ENCODE assay signal across 31 cellular contexts in the genomic region with DNA sequence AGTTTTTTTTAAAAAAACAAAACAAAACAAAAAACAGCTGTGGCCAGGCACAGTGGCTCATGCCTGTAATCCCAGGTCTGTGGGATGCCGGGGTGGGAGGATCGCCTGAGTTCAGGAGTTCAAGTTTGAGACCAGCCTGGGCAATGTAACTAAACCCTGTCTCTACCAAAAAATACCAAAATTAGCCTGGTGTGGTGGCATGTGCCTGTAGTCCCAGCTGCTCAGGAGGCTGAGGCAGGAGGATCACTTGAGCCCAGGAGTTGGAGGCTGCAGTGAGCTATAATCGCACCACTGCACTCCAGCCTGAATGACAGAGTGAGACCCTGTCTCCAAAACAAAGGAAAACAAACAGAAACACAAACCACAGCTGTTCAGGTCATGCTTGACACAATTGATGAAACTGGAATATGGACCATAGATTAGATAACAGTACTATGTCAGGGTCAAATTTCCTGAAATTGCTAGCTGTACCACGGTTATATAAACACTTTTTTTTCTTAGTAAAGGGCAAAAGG. TPM values are rescaled to one million over a fixed set of nuclear protein-coding genes. Genes with fewer than 3 reads are reported as not detected.
DNase-seq lines count a peak whose midpoint lies in the region; ATAC-seq, FAIRE-seq and TF ChIP-seq lines count a peak whose summit lies in the region.
"Had no signal": no experiment of that assay in that cellular context is flagged by ENCODE, and none has a peak within 500 bp of the region (broad histone marks: within the 10 kb centered on the region; RNA-seq: fewer than 3 reads in every experiment).

No MANE protein-coding gene starts in this region.

- no peaks in the 10 kb centered on the region for H3K27me3 Mint-ChIP-seq in chondrocyte (ENCODE audit: low read depth)

- H3K9me3 Mint-ChIP-seq in chondrocyte (ENCODE audit: low read depth): peaks cover 5% of the 10 kb centered on the region
- H3K9me3 Mint-ChIP-seq: activated T-cell treated with anti-CD3 and anti-CD28 coated beads, Interleukin-2, amount 50 U/mL, for 24 hours; effector memory CD8-positive, alpha-beta T cell; immature natural killer cell had no signal

- TF ChIP-seq CTCF in chondrocyte (IDR thresholded peaks at IDR 0.05) (no peak), tibial artery (IDR thresholded peaks at IDR 0.05) (no peak)

- intact Hi-C loops in tibial artery (cut with DNase I; ENCODE audit: low total_unique reads): no loop called here

- no peaks in the 10 kb centered on the region for H3K36me3 ChIP-seq in tibial artery
- H3K36me3 ChIP-seq: adrenal gland, esophagus muscularis mucosa, gastroesophageal sphincter, stomach, thyroid gland had no signal

- FAIRE-seq in RCC 7860 (lab: Jason Lieb, UNC): no peak
- FAIRE-seq: colon, GM19239 had no signal

- peaks cover 2 to 47% (median 27%) of the 10 kb centered on the region in 4 donors for H3K4me1 ChIP-seq in tibial artery

- H3K27ac Mint-ChIP-seq in chondrocyte (ENCODE audit: unreplicated experiment): peak overlapping the region; percentile 5
- H3K27ac Mint-ChIP-seq: activated T-cell treated with anti-CD3 and anti-CD28 coated beads, Interleukin-2, amount 50 U/mL, for 24 hours; B cell; effector memory CD8-positive, alpha-beta T cell; immature natural killer cell; naive B cell had no signal

- no peaks in the 10 kb centered on the region for H3K27me3 ChIP-seq in tibial artery
- H3K27me3 ChIP-seq: adrenal gland, thyroid gland had no signal

- no peak overlapping the region for H3K4me3 ChIP-seq in tibial artery
- H3K4me3 ChIP-seq: adrenal gland, esophagus muscularis mucosa, gastroesophageal sphincter, smooth muscle cell, stomach, thyroid gland had no signal

- H3K36me3 Mint-ChIP-seq in chondrocyte (ENCODE audit: low read depth): peaks cover 2% of the 10 kb centered on the region
- H3K36me3 Mint-ChIP-seq: CD8-positive, alpha-beta memory T cell; IgD-negative memory B cell; immature natural killer cell had no signal

- no peak overlapping the region for H3K4me3 Mint-ChIP-seq in chondrocyte (ENCODE audit: unreplicated experiment)
- H3K4me3 Mint-ChIP-seq: activated T-cell treated with anti-CD3 and anti-CD28 coated beads, Interleukin-2, amount 50 U/mL, for 24 hours; B cell; CD8-positive, alpha-beta memory T cell; effector memory CD8-positive, alpha-beta T cell; IgD-negative memory B cell; immature natural killer cell had no signal

- no peak overlapping the region for H3K27ac ChIP-seq in tibial artery
- H3K27ac ChIP-seq: esophagus muscularis mucosa, thyroid gland had no signal

- ATAC-seq in left lobe of liver: peak; percentile 14
- ATAC-seq in HG02981 (IDR thresholded peaks at IDR 0.05; ENCODE audit: unreplicated experiment): no peak
- ATAC-seq: effector memory CD8-positive, alpha-beta T cell; gastroesophageal sphincter had no signal

- peaks cover 46% of the 10 kb centered on the region for H3K4me1 Mint-ChIP-seq in chondrocyte (ENCODE audit: low read depth)

- DNase-seq in NCI-H748 (lab: John Stamatoyannopoulos, UW; ENCODE audit: unreplicated experiment) (peak; percentile 4), NCI-H748 treated with DMSO at 0.1 percent for 48 hours (lab: John Stamatoyannopoulos, UW) (no peak), chondrocyte (ENCODE audit: low spot score) (no peak), left lobe of liver (ENCODE audit: low spot score) (no peak), tibial artery (no peak), activated gamma-delta T cell (lab: John Stamatoyannopoulos, UW) (no peak), RCC 7860 (ENCODE audit: low spot score) (no peak)
- DNase-seq: activated CD4-positive, alpha-beta T cell treated with anti-CD3 and anti-CD28 coated beads for 4 hours; activated T-cell treated with anti-CD3 and anti-CD28 coated beads, Interleukin-2, amount 50 U/mL, for 24 hours; adrenal gland; CD8-positive, alpha-beta memory T cell; effector memory CD8-positive, alpha-beta T cell; H7; hypothalamus; immature natural killer cell; naive B cell; NCI-H1417 treated with DMSO at 0.1 percent for 48 hours; NCI-H446; occipital lobe; stimulated activated CD4-positive, alpha-beta T cell treated with anti-CD3 and anti-CD28 coated beads, Interleukin-1b, Interleukin-23, amount 100 ng/mL, for 48 hours; stimulated activated CD8-positive, alpha-beta memory T cell treated with anti-CD3 and anti-CD28 coated beads, Interleukin-4, amount 100 ng/mL, for 48 hours; stomach; thyroid gland had no signal

- no peaks in the 10 kb centered on the region for H3K9me3 ChIP-seq in tibial artery
- H3K9me3 ChIP-seq: adrenal gland, esophagus muscularis mucosa, gastroesophageal sphincter, stomach, thyroid gland had no signal

RNA-seq across cellular contexts. Expression of gene ANGPTL4, which starts 6.9 kb away (rescaled TPM):
- 56.4 to 143 TPM (median 127 TPM) in 3 replicates for total RNA-seq in chondrocyte
- total RNA-seq in left lobe of liver: 64.2 TPM
- total RNA-seq: B cell; CD8-positive, alpha-beta memory T cell had no signal

RNA-seq across cellular contexts. Expression of gene KANK3, which starts 14.0 kb away (rescaled TPM):
- total RNA-seq in chondrocyte: 0.56 to 1.2 TPM (median 1.2 TPM) in 3 replicates
- total RNA-seq in left lobe of liver: 7.2 TPM

RNA-seq across cellular contexts. Expression of gene RAB11B, which starts 33.1 kb away (rescaled TPM):
- total RNA-seq in chondrocyte: 96.4 to 106 TPM (median 104 TPM) in 3 replicates
- 57.5 TPM for total RNA-seq in left lobe of liver

RNA-seq across cellular contexts. Expression of gene RPS28, which starts 35.8 kb away (rescaled TPM):
- total RNA-seq in chondrocyte (1,057 to 1,248 TPM (median 1,100 TPM) in 3 replicates), left lobe of liver (653 TPM)

RNA-seq across cellular contexts. Expression of gene NDUFA7, which starts 35.9 kb away (rescaled TPM):
- total RNA-seq in chondrocyte (25.0 to 34.1 TPM (median 26.6 TPM) in 3 replicates), left lobe of liver (28.5 TPM)
